Comparison of ENCODE assay signal across 16 cellular contexts in the genomic region with DNA sequence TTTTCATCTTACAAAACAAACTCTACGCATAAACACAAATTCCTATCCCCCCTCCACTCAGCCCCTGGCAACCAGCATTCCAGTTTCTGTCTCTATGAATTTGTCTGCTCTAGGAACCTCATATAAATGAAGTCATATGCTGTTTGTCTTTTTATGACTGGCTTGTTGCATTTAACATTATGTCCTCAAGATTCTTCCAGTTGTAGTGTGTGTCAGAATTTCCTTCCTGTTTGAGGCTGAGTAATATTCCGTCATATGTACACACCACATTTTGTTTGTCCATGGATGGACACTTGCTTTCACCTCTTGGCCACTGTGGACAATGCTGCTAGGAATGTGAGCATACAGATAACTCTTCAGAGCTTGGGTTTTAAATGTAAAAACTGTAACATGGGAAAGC.
DNase-seq lines count a peak whose midpoint lies in the region; ATAC-seq, FAIRE-seq and TF ChIP-seq lines count a peak whose summit lies in the region.
"Had no signal": no experiment of that assay in that cellular context is flagged by ENCODE, and none has a peak within 500 bp of the region (broad histone marks: within the 10 kb centered on the region; RNA-seq: fewer than 3 reads in every experiment).

No MANE protein-coding gene starts in this region.

- H3K4me1 ChIP-seq in HepG2 (ENCODE audit: insufficient read depth, low read length) (peaks cover 28% of the 10 kb centered on the region), right lobe of liver (no peaks in the 10 kb centered on the region), endothelial cell of umbilical vein (ENCODE audit: control insufficient read depth, extremely low read depth, insufficient read depth, low read length) (peaks cover 19% of the 10 kb centered on the region)
- H3K4me1 ChIP-seq in CD4-positive, alpha-beta memory T cell (ENCODE audit: insufficient read depth, low read length), result no peaks in the 10 kb centered on the region
- H3K4me1 ChIP-seq: Caco-2 had no signal

- dilution Hi-C loops in endothelial cell of umbilical vein (cut with MboI; ENCODE audit: extremely low pct_ligation_motif_present, low sequenced_read_pairs), result no loop called here

- H3K27me3 ChIP-seq in HepG2 (ENCODE audit: control insufficient read depth in 1 of 2, insufficient read depth in 2 of 2, low read length in 2 of 2), result no peaks in the 10 kb centered on the region
- H3K27me3 ChIP-seq in right lobe of liver, result no peaks in the 10 kb centered on the region
- H3K27me3 ChIP-seq in endothelial cell of umbilical vein (ENCODE audit: control insufficient read depth in 2 of 2, insufficient read depth in 2 of 2, low read length in 2 of 2), result no peaks in the 10 kb centered on the region
- no peaks in the 10 kb centered on the region for H3K27me3 ChIP-seq in CD4-positive, alpha-beta memory T cell (ENCODE audit: insufficient read depth, low read length)

- no peaks in the 10 kb centered on the region for H3K9me1 ChIP-seq in endothelial cell of umbilical vein (replicated peaks; ENCODE audit: control insufficient read depth, extremely low read depth, insufficient read depth, low read length)

- BruUV-seq in HepG2 (replicated peaks; lab: Mats Ljungman, UMichigan) (no TSS peak), endothelial cell of umbilical vein (replicated peaks; lab: Mats Ljungman, UMichigan) (no TSS peak)

- no peak overlapping the region for H3K27ac Mint-ChIP-seq in CD4-positive, alpha-beta memory T cell
- H3K27ac Mint-ChIP-seq: CD14-positive monocyte had no signal

- TF ChIP-seq EP300 in HepG2 (IDR thresholded peaks at IDR 0.05; ENCODE audit: low read depth in 2 of 2, low read length in 2 of 2) (no peak), HepG2 (CRISPR knock-in tag; IDR thresholded peaks at IDR 0.05; ENCODE audit: borderline replicate concordance) (no peak)

- POLR2A ChIA-PET in HepG2 (lab: Yijun Ruan, JAX) (no interaction called here), endothelial cell of umbilical vein (lab: Charles Lee) (no interaction called here)
- POLR2A ChIA-PET in CD4-positive, alpha-beta memory T cell (lab: Charles Lee; ENCODE audit: partially characterized antibody), result no interaction called here

- H3K27ac ChIP-seq in HepG2 (ENCODE audit: extremely low read length, insufficient read depth, low read length) (no peak overlapping the region), right lobe of liver (no peak overlapping the region), endothelial cell of umbilical vein (ENCODE audit: insufficient read depth, low read depth, low read length) (no peak overlapping the region)
- no peak overlapping the region for H3K27ac ChIP-seq in CD4-positive, alpha-beta memory T cell (ENCODE audit: low read depth, low read length)
- H3K27ac ChIP-seq: 22Rv1 had no signal

- peaks cover 0 to 3% (median under 1%) of the 10 kb centered on the region in 8 donors for H3K9me3 Mint-ChIP-seq in CD4-positive, alpha-beta memory T cell
- H3K9me3 Mint-ChIP-seq: CD8-positive, alpha-beta memory T cell had no signal

- TF ChIP-seq CTCF in HepG2 (CRISPR knock-in tag; IDR thresholded peaks at IDR 0.05), result no peak
- no peak for TF ChIP-seq CTCF in right lobe of liver (IDR thresholded peaks at IDR 0.05)
- no peak for TF ChIP-seq CTCF in endothelial cell of umbilical vein (IDR thresholded peaks at IDR 0.05; ENCODE audit: extremely low read depth in 1 of 2, insufficient read depth in 1 of 2, low read depth in 1 of 2, low read length in 2 of 2)

- no peaks in the 10 kb centered on the region; the same call in 1 of the 2 replicates for H3K9me3 ChIP-seq in HepG2 (ENCODE audit: low read length)
- H3K9me3 ChIP-seq in right lobe of liver, result no peaks in the 10 kb centered on the region
- no peaks in the 10 kb centered on the region for H3K9me3 ChIP-seq in endothelial cell of umbilical vein (replicated peaks; ENCODE audit: control insufficient read depth, insufficient read depth, low read length)
- no peaks in the 10 kb centered on the region for H3K9me3 ChIP-seq in CD4-positive, alpha-beta memory T cell (ENCODE audit: control insufficient read depth in 1 of 2, low read length in 2 of 2)
- H3K9me3 ChIP-seq: Caco-2 had no signal

- H3K4me1 Mint-ChIP-seq in CD4-positive, alpha-beta memory T cell, result no peaks in the 10 kb centered on the region
- H3K4me1 Mint-ChIP-seq: CD14-positive monocyte had no signal

- ATAC-seq in HepG2 (no peak), right lobe of liver (no peak)
- ATAC-seq: GM12878, HCT116 had no signal

- in situ Hi-C loops in HepG2 (cut with HindIII; ENCODE audit: extremely low pct_ligation_motif_present, low pct_unique_long_range_greater_than_20kb), result no loop called here

- H3K36me3 Mint-ChIP-seq in CD4-positive, alpha-beta memory T cell, result no peaks in the 10 kb centered on the region
- H3K36me3 Mint-ChIP-seq: CD14-positive monocyte had no signal

- H3K79me2 ChIP-seq in HepG2 (ENCODE audit: insufficient read depth, low read length) (no peaks in the 10 kb centered on the region), endothelial cell of umbilical vein (ENCODE audit: control insufficient read depth, insufficient read depth, low read length) (no peaks in the 10 kb centered on the region)

- DNase-seq in HepG2 (ENCODE audit: low spot score), result no peak
- DNase-seq in right lobe of liver, result no peak
- peak; percentile 35 for DNase-seq in endothelial cell of umbilical vein (ENCODE audit: low read depth, low spot score)
- peak; percentile 1 for DNase-seq in islet precursor cell
- no peak for DNase-seq in CD4-positive, alpha-beta memory T cell
- DNase-seq in NCI-H1694 (lab: John Stamatoyannopoulos, UW), result no peak
- no peak for DNase-seq in activated CD4-positive, CD25-positive, alpha-beta regulatory T cell treated with anti-CD3 and anti-CD28 coated beads, Interleukin-2, amount 50 U/mL, for 72 hours
- DNase-seq: CD8-positive, alpha-beta memory T cell; DMS53 had no signal

- no peaks in the 10 kb centered on the region for H4K20me1 ChIP-seq in HepG2 (ENCODE audit: insufficient read depth, low read length)
- H4K20me1 ChIP-seq in endothelial cell of umbilical vein (replicated peaks; ENCODE audit: control insufficient read depth, extremely low read depth, insufficient read depth, low read length), result no peaks in the 10 kb centered on the region

- WGBS in HepG2 (ENCODE audit: low lambda C conversion rate), result 94% methylated on average over 2 of the region's 2 CpGs
- 93% methylated on average over 2 of the region's 2 CpGs for WGBS in right lobe of liver (ENCODE audit: insufficient coverage, low coverage, low lambda C conversion rate, missing lambda C conversion rate)

- H3K4me3 ChIP-seq in HepG2 (replicated peaks in 1 of 3; ENCODE audit: insufficient read depth in 1 of 3, low read depth in 2 of 3, low read length in 3 of 3) (no peak overlapping the region), right lobe of liver (no peak overlapping the region), endothelial cell of umbilical vein (replicated peaks in 1 of 3; ENCODE audit: insufficient read depth in 1 of 3, low read depth in 1 of 3, low read length in 3 of 3) (no peak overlapping the region)
- no peak overlapping the region for H3K4me3 ChIP-seq in CD4-positive, alpha-beta memory T cell (ENCODE audit: low read length in 2 of 2)
- H3K4me3 ChIP-seq: GM12878 had no signal

- H3K9ac ChIP-seq in HepG2 (ENCODE audit: insufficient read depth, low read depth, low read length), result no peak overlapping the region
- H3K9ac ChIP-seq in endothelial cell of umbilical vein (replicated peaks; ENCODE audit: extremely low read depth, insufficient read depth, low read length), result no peak overlapping the region

- TF ChIP-seq RAD21 in HepG2 (CRISPR knock-in tag; IDR thresholded peaks at IDR 0.05), result no peak

- FAIRE-seq in HepG2 (lab: Jason Lieb, UNC), result no peak
- FAIRE-seq in endothelial cell of umbilical vein (lab: Jason Lieb, UNC), result peak; percentile 79
- FAIRE-seq: GM12878, GM18507, H54 had no signal

- TF ChIP-seq POLR2A in HepG2 (IDR thresholded peaks at IDR 0.05; ENCODE audit: insufficient read depth in 1 of 2, low read depth in 2 of 2, low read length in 2 of 2), result no peak
- TF ChIP-seq POLR2A in right lobe of liver (IDR thresholded peaks at IDR 0.05), result no peak
- no peak for TF ChIP-seq POLR2A in endothelial cell of umbilical vein (IDR thresholded peaks at IDR 0.05; ENCODE audit: low read depth, low read length)

- no peaks in the 10 kb centered on the region for H3K27me3 Mint-ChIP-seq in CD4-positive, alpha-beta memory T cell
- H3K27me3 Mint-ChIP-seq: CD8-positive, alpha-beta memory T cell had no signal

- H3K36me3 ChIP-seq in HepG2 (replicated peaks in 1 of 2; ENCODE audit: control insufficient read depth in 1 of 2, insufficient read depth in 2 of 2, low read length in 2 of 2) (peaks cover 11 to 28% of the 10 kb centered on the region in 2 experiments), right lobe of liver (no peaks in the 10 kb centered on the region), endothelial cell of umbilical vein (ENCODE audit: control insufficient read depth in 2 of 2, extremely low read depth in 1 of 2, insufficient read depth in 2 of 2, low read length in 2 of 2) (no peaks in the 10 kb centered on the region)
- H3K36me3 ChIP-seq in CD4-positive, alpha-beta memory T cell (ENCODE audit: insufficient read depth, low read length), result no peaks in the 10 kb centered on the region

- CTCF ChIA-PET in HepG2 (lab: Yijun Ruan, JAX; ENCODE audit: low intra/inter-chr PET ratio, low total read pairs), result no interaction called here
- CTCF ChIA-PET in endothelial cell of umbilical vein (lab: Charles Lee), result no interaction called here
- CTCF ChIA-PET in CD4-positive, alpha-beta memory T cell (lab: Charles Lee; ENCODE audit: partially characterized antibody), result no interaction called here

- H3K4me2 ChIP-seq in HepG2 (ENCODE audit: low read depth, low read length), result no peak overlapping the region
- no peak overlapping the region for H3K4me2 ChIP-seq in endothelial cell of umbilical vein (ENCODE audit: insufficient read depth, low read length)

- intact Hi-C loops in HepG2 (cut with micrococcal nuclease; ENCODE audit: unreplicated experiment) (no loop called here), right lobe of liver (cut with DNase I) (no loop called here), endothelial cell of umbilical vein (cut with micrococcal nuclease) (no loop called here)
- intact Hi-C loops in CD4-positive, alpha-beta memory T cell (cut with micrococcal nuclease), result no loop called here

- no peak overlapping the region for H3K4me3 Mint-ChIP-seq in CD4-positive, alpha-beta memory T cell
- H3K4me3 Mint-ChIP-seq: CD14-positive monocyte; CD8-positive, alpha-beta memory T cell had no signal

- H2AFZ ChIP-seq in HepG2 (ENCODE audit: low read length) (no peak overlapping the region), endothelial cell of umbilical vein (ENCODE audit: low read depth, low read length) (no peak overlapping the region)

TF ChIP-seq in endothelial cell of umbilical vein, 7 proteins besides CTCF, POLR2A, EP300 and RAD21:
- TF ChIP-seq EZH2 (IDR thresholded peaks at IDR 0.05; ENCODE audit: borderline replicate concordance, low read depth, low read length, severe bottlenecking) (no peak), FOS (IDR thresholded peaks at IDR 0.05; ENCODE audit: borderline replicate concordance, insufficient read depth, low read length) (peak; percentile 84), JUN (IDR thresholded peaks at IDR 0.05; ENCODE audit: borderline replicate concordance, insufficient read depth, insufficient read length, low read depth) (peak; percentile 67)
TF ChIP-seq in endothelial cell of umbilical vein: peak in this region for 2.

Comparison
In these comparisons a context has a peak if more than half of its experiments do, and no peak if none do; other contexts are left out.
1. DNase-seq: peak in endothelial cell of umbilical vein (single experiment) and islet precursor cell (single experiment); none in HepG2 (single experiment), right lobe of liver (0 of 3), CD4-positive, alpha-beta memory T cell (0 of 5), NCI-H1694 (single experiment) and activated CD4-positive, CD25-positive, alpha-beta regulatory T cell treated with anti-CD3 and anti-CD28 coated beads, Interleukin-2, amount 50 U/mL, for 72 hours (single experiment).